In genomic region chr7:5445991-5446594, GRCh38 we compare ENCODE assay signal across 18 cellular contexts. TPM values are rescaled to one million over a fixed set of nuclear protein-coding genes. Genes with fewer than 3 reads are reported as not detected.
A peak's percentile ranks its signal among the peaks of the same experiment; 100 is the strongest.
DNase-seq lines count a peak whose midpoint lies in the region; ATAC-seq and TF ChIP-seq lines count a peak whose summit lies in the region.
"Had no signal": no experiment of that assay in that cellular context is flagged by ENCODE, and none has a peak within 500 bp of the region (broad histone marks: within the 10 kb centered on the region; RNA-seq: fewer than 3 reads in every experiment).

No MANE protein-coding gene starts in this region.

- no peak for TF ChIP-seq POLR2A in body of pancreas (IDR thresholded peaks at IDR 0.05)
- no peak for TF ChIP-seq POLR2A in right lobe of liver (IDR thresholded peaks at IDR 0.05)

- H3K27me3 ChIP-seq in body of pancreas (no peaks in the 10 kb centered on the region), right lobe of liver (no peaks in the 10 kb centered on the region), upper lobe of right lung (no peaks in the 10 kb centered on the region), Karpas-422 (ENCODE audit: low read length) (no peaks in the 10 kb centered on the region)

- no peak overlapping the region for H3K4me2 ChIP-seq in Karpas-422 (ENCODE audit: low read depth, low read length, poor library complexity, severe bottlenecking)

- POLR2A ChIA-PET in activated CD4-positive, alpha-beta T cell treated with anti-CD3 and anti-CD28 coated beads, Interleukin-2, amount 10 ng/mL, durations not matched to agents 7 days and 5 days (lab: Charles Lee), result no interaction called here

- H2AFZ ChIP-seq in Karpas-422 (ENCODE audit: low read length), result no peak overlapping the region

- H3K4me3 ChIP-seq in body of pancreas (no peak overlapping the region), right lobe of liver (no peak overlapping the region), upper lobe of right lung (no peak overlapping the region), Karpas-422 (ENCODE audit: low read length) (no peak overlapping the region)
- H3K4me3 ChIP-seq: coronary artery had no signal

- peak overlapping the region; percentile 54 for H3K27ac Mint-ChIP-seq in activated CD4-positive, alpha-beta T cell treated with anti-CD3 and anti-CD28 coated beads, Interleukin-2, amount 10 ng/mL, durations not matched to agents 7 days and 5 days
- no peak overlapping the region for H3K27ac Mint-ChIP-seq in effector memory CD8-positive, alpha-beta T cell
- H3K27ac Mint-ChIP-seq: activated T-helper 17 cell treated with anti-CD3 and anti-CD28 coated beads, Interleukin-2, amount 50 U/mL, for 72 hours had no signal

- CTCF ChIA-PET in activated CD4-positive, alpha-beta T cell treated with anti-CD3 and anti-CD28 coated beads, Interleukin-2, amount 10 ng/mL, durations not matched to agents 7 days and 5 days (lab: Charles Lee), result interaction anchor here (0.6 kb wide), 1 partner anchor 74 kb away, joined by 4 read pairs; no protein-coding TSS in a partner anchor

- H4K20me1 ChIP-seq in Karpas-422 (ENCODE audit: insufficient read depth, low read depth, low read length), result no peaks in the 10 kb centered on the region

- H3K9ac ChIP-seq in Karpas-422 (ENCODE audit: low read length), result no peak overlapping the region

- H3K9me3 ChIP-seq in body of pancreas, result no peaks in the 10 kb centered on the region
- no peaks in the 10 kb centered on the region for H3K9me3 ChIP-seq in right lobe of liver
- no peaks in the 10 kb centered on the region for H3K9me3 ChIP-seq in upper lobe of right lung
- H3K9me3 ChIP-seq in Karpas-422 (ENCODE audit: low read length), result no peaks in the 10 kb centered on the region

- H3K27me3 Mint-ChIP-seq in activated CD4-positive, alpha-beta T cell treated with anti-CD3 and anti-CD28 coated beads, Interleukin-2, amount 10 ng/mL, durations not matched to agents 7 days and 5 days, result no peaks in the 10 kb centered on the region
- H3K27me3 Mint-ChIP-seq in effector memory CD8-positive, alpha-beta T cell, result no peaks in the 10 kb centered on the region
- H3K27me3 Mint-ChIP-seq: activated T-helper 17 cell treated with anti-CD3 and anti-CD28 coated beads, Interleukin-2, amount 50 U/mL, for 72 hours; brain had no signal

- peak; percentile 36 for ATAC-seq in body of pancreas
- ATAC-seq in right lobe of liver, result peak; percentile 54 to 56 (median 55)
- ATAC-seq in upper lobe of right lung, result peak; percentile 22
- no peak for ATAC-seq in effector memory CD8-positive, alpha-beta T cell (replicated peaks)
- ATAC-seq in HG03280 (IDR thresholded peaks at IDR 0.05; ENCODE audit: unreplicated experiment), result no peak
- ATAC-seq: activated T-helper 17 cell treated with anti-CD3 and anti-CD28 coated beads, Interleukin-2, amount 50 U/mL, for 72 hours had no signal

- H3K4me3 Mint-ChIP-seq in activated CD4-positive, alpha-beta T cell treated with anti-CD3 and anti-CD28 coated beads, Interleukin-2, amount 10 ng/mL, durations not matched to agents 7 days and 5 days, result no peak overlapping the region
- no peak overlapping the region for H3K4me3 Mint-ChIP-seq in effector memory CD8-positive, alpha-beta T cell
- H3K4me3 Mint-ChIP-seq: activated T-helper 17 cell treated with anti-CD3 and anti-CD28 coated beads, Interleukin-2, amount 50 U/mL, for 72 hours; brain had no signal

- H3K4me1 Mint-ChIP-seq in activated CD4-positive, alpha-beta T cell treated with anti-CD3 and anti-CD28 coated beads, Interleukin-2, amount 10 ng/mL, durations not matched to agents 7 days and 5 days, result no peaks in the 10 kb centered on the region
- H3K4me1 Mint-ChIP-seq in effector memory CD8-positive, alpha-beta T cell (ENCODE audit: low read depth in 2 of 2), result no peaks in the 10 kb centered on the region
- H3K4me1 Mint-ChIP-seq: activated T-helper 17 cell treated with anti-CD3 and anti-CD28 coated beads, Interleukin-2, amount 50 U/mL, for 72 hours had no signal

- 34 to 46% methylated on average over 11 to 19 of the region's 19 CpGs for WGBS in body of pancreas, 2 donors
- WGBS in right lobe of liver (ENCODE audit: insufficient coverage, low coverage, low lambda C conversion rate, missing lambda C conversion rate), result 27% methylated on average over 9 of the region's 19 CpGs

- no peak for DNase-seq in activated CD4-positive, alpha-beta T cell treated with anti-CD3 and anti-CD28 coated beads, Interleukin-2, amount 10 ng/mL, durations not matched to agents 7 days and 5 days
- DNase-seq in activated CD4-positive, alpha-beta T cell treated with anti-CD3 and anti-CD28 coated beads, Interleukin-2, amount 50 U/mL, for 1 hour, result no peak
- DNase-seq in body of pancreas, result peak in 2 of 4 donors; percentile 25 to 39
- peak in 1 of 3 donors; percentile 57 for DNase-seq in right lobe of liver
- no peak for DNase-seq in upper lobe of right lung
- no peak for DNase-seq in effector memory CD8-positive, alpha-beta T cell
- DNase-seq in Karpas-422, result no peak
- DNase-seq: activated CD4-positive, alpha-beta T cell treated with anti-CD3 and anti-CD28 coated beads for 4 hours; EL; glutamatergic neuron; GOT3; kidney glomerular epithelial cell; NCI-H1436 treated with DMSO at 0.1 percent for 48 hours; NCI-H82 had no signal

- no peaks in the 10 kb centered on the region for H3K9me2 ChIP-seq in Karpas-422 (replicated peaks; ENCODE audit: insufficient read depth, low read length)

- H3K79me2 ChIP-seq in Karpas-422 (ENCODE audit: low read length), result no peaks in the 10 kb centered on the region

- H3K27ac ChIP-seq in body of pancreas (peak overlapping the region in 2 of 4 donors; percentile 17 to 47), right lobe of liver (no peak overlapping the region), upper lobe of right lung (no peak overlapping the region), Karpas-422 (ENCODE audit: low read length) (no peak overlapping the region)
- H3K27ac ChIP-seq: coronary artery had no signal

- H3K9me3 Mint-ChIP-seq in activated CD4-positive, alpha-beta T cell treated with anti-CD3 and anti-CD28 coated beads, Interleukin-2, amount 10 ng/mL, durations not matched to agents 7 days and 5 days, result no peaks in the 10 kb centered on the region
- no peaks in the 10 kb centered on the region for H3K9me3 Mint-ChIP-seq in effector memory CD8-positive, alpha-beta T cell
- H3K9me3 Mint-ChIP-seq: activated T-helper 17 cell treated with anti-CD3 and anti-CD28 coated beads, Interleukin-2, amount 50 U/mL, for 72 hours; brain had no signal

- H3K36me3 ChIP-seq in body of pancreas (replicated peaks in 1 of 2; ENCODE audit: insufficient read depth in 1 of 2, low read depth in 2 of 2) (no peaks in the 10 kb centered on the region), right lobe of liver (no peaks in the 10 kb centered on the region), upper lobe of right lung (no peaks in the 10 kb centered on the region), Karpas-422 (ENCODE audit: insufficient read depth, low read length) (no peaks in the 10 kb centered on the region)

- no peaks in the 10 kb centered on the region for H3K36me3 Mint-ChIP-seq in activated CD4-positive, alpha-beta T cell treated with anti-CD3 and anti-CD28 coated beads, Interleukin-2, amount 10 ng/mL, durations not matched to agents 7 days and 5 days (ENCODE audit: low read depth)
- peaks cover 3% of the 10 kb centered on the region for H3K36me3 Mint-ChIP-seq in effector memory CD8-positive, alpha-beta T cell (ENCODE audit: insufficient read depth)

- intact Hi-C loops in body of pancreas (cut with DNase I) (no loop called here), right lobe of liver (cut with DNase I) (no loop called here), upper lobe of right lung (cut with DNase I) (no loop called here)

- TF ChIP-seq CTCF in body of pancreas (IDR thresholded peaks at IDR 0.05) (no peak), right lobe of liver (IDR thresholded peaks at IDR 0.05) (no peak), upper lobe of right lung (IDR thresholded peaks at IDR 0.05) (no peak)

- H3K4me1 ChIP-seq in body of pancreas, result peaks cover 6% of the 10 kb centered on the region
- peaks cover 0 to 6% (median 0%) of the 10 kb centered on the region in 4 donors for H3K4me1 ChIP-seq in right lobe of liver
- H3K4me1 ChIP-seq in upper lobe of right lung, result no peaks in the 10 kb centered on the region
- H3K4me1 ChIP-seq in Karpas-422 (ENCODE audit: low read length), result peaks cover 4% of the 10 kb centered on the region; the same call in 1 of the 2 replicates

RNA-seq across cellular contexts. Expression of gene TNRC18, which starts 22.5 kb away (rescaled TPM):
- total RNA-seq in activated CD4-positive, alpha-beta T cell treated with anti-CD3 and anti-CD28 coated beads, Interleukin-2, amount 10 ng/mL, durations not matched to agents 7 days and 5 days, result 10 to 100 TPM; 45.8 to 53.9 TPM
- total RNA-seq in body of pancreas (100 to 1,000 TPM in 1 of 2 donors, 10 to 100 TPM in 1; 87.9 to 201 TPM), right lobe of liver (10 to 100 TPM; 27.0 to 36.9 (median 30.5) TPM), upper lobe of right lung (118 TPM)
- total RNA-seq in Karpas-422 (2014; rRNA removed; shearing (Covaris generic); ENCODE audit: low replicate concordance), result 10.2 and 21.4 TPM in 2 replicates

Comparison
In these comparisons a context has a peak if more than half of its experiments do, and no peak if none do; other contexts are left out.
1. ATAC-seq: peak in body of pancreas (single experiment), right lobe of liver (4 of 4) and upper lobe of right lung (single experiment); none in effector memory CD8-positive, alpha-beta T cell (single experiment) and HG03280 (single experiment).